Comparison of ENCODE assay signal across 20 cellular contexts in genomic region chr9:128644452-128644851, GRCh38.
"Had no signal": no experiment of that assay in that cellular context is flagged by ENCODE, and none has a peak within 500 bp of the region (broad histone marks: within the 10 kb centered on the region; RNA-seq: fewer than 3 reads in every experiment).

No MANE protein-coding gene starts in this region.

- DNase-seq: activated CD4-positive, alpha-beta T cell treated with anti-CD3 and anti-CD28 coated beads, Interleukin-2, amount 50 U/mL, for 1 hour; activated CD4-positive, CD25-positive, alpha-beta regulatory T cell treated with anti-CD3 and anti-CD28 coated beads, Interleukin-2, amount 50 U/mL, for 72 hours; activated CD8-positive, alpha-beta memory T cell treated with anti-CD3 and anti-CD28 coated beads, Interleukin-2, amount 50 U/mL, for 4 hours; activated effector memory CD4-positive, alpha-beta T cell treated with Interleukin-2 at 50 U/mL for 16 hours; activated naive CD4-positive, alpha-beta T cell treated with anti-CD3 and anti-CD28 coated beads, Interleukin-2, amount 50 U/mL, for 16 hours; activated T-cell treated with anti-CD3 and anti-CD28 coated beads, Interleukin-2, amount 50 U/mL, for 4 hours; effector CD8-positive, alpha-beta T cell; gastrocnemius medialis; kidney; occipital lobe; stomach; testis; upper lobe of left lung had no signal

- H3K27ac Mint-ChIP-seq: dendritic cell treated with granulocyte-macrophage colony-stimulating factor and Interleukin-4, amounts not matched to agents 40 ng/mL and 50 ng/mL, for 4 days; mesothelial cell of epicardium had no signal

- H3K9me3 ChIP-seq: gastrocnemius medialis, heart left ventricle, stomach, testis, upper lobe of left lung had no signal

- H3K27me3 ChIP-seq: gastrocnemius medialis, heart left ventricle, stomach, testis, upper lobe of left lung had no signal

- FAIRE-seq: kidney had no signal

- ATAC-seq: activated T-cell treated with anti-CD3 and anti-CD28 coated beads, Interleukin-2, amount 50 U/mL, for 4 hours; esophagus mucosa; gastrocnemius medialis; heart left ventricle; left lobe of liver; natural killer cell treated with Interleukin-12 subunit alpha and Interleukin-12 subunit beta and Interleukin-15 and Interleukin-18, amount 100 ng/mL, for 72 hours had no signal

- H3K4me1 ChIP-seq: gastrocnemius medialis, heart left ventricle, testis, upper lobe of left lung had no signal

- H3K36me3 Mint-ChIP-seq: natural killer cell treated with Interleukin-12 subunit alpha and Interleukin-12 subunit beta and Interleukin-15 and Interleukin-18, amount 100 ng/mL, for 72 hours had no signal

- H3K4me1 Mint-ChIP-seq: mesothelial cell of epicardium had no signal

- H3K27ac ChIP-seq: gastrocnemius medialis, heart left ventricle, stomach, testis, upper lobe of left lung had no signal

- H3K36me3 ChIP-seq: gastrocnemius medialis had no signal

- H3K4me3 Mint-ChIP-seq: activated T-cell treated with anti-CD3 and anti-CD28 coated beads, Interleukin-2, amount 50 U/mL, for 4 hours; dendritic cell treated with granulocyte-macrophage colony-stimulating factor and Interleukin-4, amounts not matched to agents 40 ng/mL and 50 ng/mL, for 4 days; mesothelial cell of epicardium; natural killer cell treated with Interleukin-12 subunit alpha and Interleukin-12 subunit beta and Interleukin-15 and Interleukin-18, amount 100 ng/mL, for 72 hours had no signal

- H3K4me3 ChIP-seq: gastrocnemius medialis, heart left ventricle, lung, stomach, testis, upper lobe of left lung had no signal

- H3K9me3 Mint-ChIP-seq: activated T-cell treated with anti-CD3 and anti-CD28 coated beads, Interleukin-2, amount 50 U/mL, for 4 hours; dendritic cell treated with granulocyte-macrophage colony-stimulating factor and Interleukin-4, amounts not matched to agents 40 ng/mL and 50 ng/mL, for 4 days; mesothelial cell of epicardium; natural killer cell treated with Interleukin-12 subunit alpha and Interleukin-12 subunit beta and Interleukin-15 and Interleukin-18, amount 100 ng/mL, for 72 hours had no signal

- H3K27me3 Mint-ChIP-seq: dendritic cell treated with granulocyte-macrophage colony-stimulating factor and Interleukin-4, amounts not matched to agents 40 ng/mL and 50 ng/mL, for 4 days; natural killer cell treated with Interleukin-12 subunit alpha and Interleukin-12 subunit beta and Interleukin-15 and Interleukin-18, amount 100 ng/mL, for 72 hours had no signal
